Comparison of ENCODE assay signal across 31 cellular contexts in genomic region chr2:66920415-66920814, GRCh38.
"Had no signal": no experiment of that assay in that cellular context is flagged by ENCODE, and none has a peak within 500 bp of the region (broad histone marks: within the 10 kb centered on the region; RNA-seq: fewer than 3 reads in every experiment).

No MANE protein-coding gene starts in this region.

- DNase-seq: activated B cell treated with CpG ODN at 0.5 μM for 24 hours; activated CD4-positive, alpha-beta memory T cell treated with anti-CD3 and anti-CD28 coated beads for 36 hours; activated CD4-positive, alpha-beta T cell treated with anti-CD3 and anti-CD28 coated beads for 4 hours; activated CD4-positive, alpha-beta T cell treated with anti-CD3 and anti-CD28 coated beads, Interleukin-2, amount 10 ng/mL, durations not matched to agents 24 days and 14 days; activated CD4-positive, alpha-beta T cell treated with anti-CD3 and anti-CD28 coated beads, Interleukin-2, amount 50 U/mL, for 1 hour; activated CD4-positive, alpha-beta T cell treated with anti-CD3 and anti-CD28 coated beads, Interleukin-2, amount 50 U/mL, for 4 hours; activated CD4-positive, CD25-positive, alpha-beta regulatory T cell treated with anti-CD3 and anti-CD28 coated beads, Interleukin-2, amount 50 U/mL, for 72 hours; activated CD8-positive, alpha-beta memory T cell treated with anti-CD3 and anti-CD28 coated beads, Interleukin-2, amount 50 U/mL, for 4 hours; activated CD8-positive, alpha-beta T cell treated with anti-CD3 and anti-CD28 coated beads for 36 hours; activated effector memory CD4-positive, alpha-beta T cell treated with anti-CD3 and anti-CD28 coated beads, Interleukin-2, amount 50 U/mL, for 16 hours; activated gamma-delta T cell treated with Interleukin-2 at 50 U/mL for 16 hours; activated naive CD4-positive, alpha-beta T cell; activated naive CD4-positive, alpha-beta T cell treated with anti-CD3 and anti-CD28 coated beads for 36 hours; activated naive CD4-positive, alpha-beta T cell treated with anti-CD3 and anti-CD28 coated beads, Interleukin-2, amount 50 U/mL, for 16 hours; activated naive CD8-positive, alpha-beta T cell treated with anti-CD3 and anti-CD28 coated beads for 36 hours; activated T-cell treated with anti-CD3 and anti-CD28 coated beads for 4 hours; activated T-cell treated with anti-CD3 and anti-CD28 coated beads, Interleukin-2, amount 50 U/mL, for 1 hour; activated T-cell treated with anti-CD3 and anti-CD28 coated beads, Interleukin-2, amount 50 U/mL, for 4 hours; activated T-cell treated with anti-CD3 and anti-CD28 coated beads, Interleukin-2, amount 50 U/mL, for 72 hours; adrenal gland; amniotic stem cell; aorta; body of pancreas; brain microvascular endothelial cell; central memory CD4-positive, alpha-beta T cell; T-helper 2 cell; T-helper 9 cell had no signal

- H3K27me3 ChIP-seq: adrenal gland, body of pancreas, brain microvascular endothelial cell, breast epithelium had no signal

- H3K27ac ChIP-seq: adrenal gland, body of pancreas, brain microvascular endothelial cell, breast epithelium, VCaP had no signal

- H3K9me3 ChIP-seq: adrenal gland, body of pancreas, breast epithelium had no signal

- H3K36me3 ChIP-seq: adrenal gland, brain microvascular endothelial cell, breast epithelium had no signal

- ATAC-seq: activated CD8-positive, alpha-beta T cell treated with anti-CD3 and anti-CD28 coated beads for 36 hours; activated naive CD4-positive, alpha-beta T cell treated with anti-CD3 and anti-CD28 coated beads, Interleukin-2, amount 50 U/mL, for 72 hours; activated T-cell treated with anti-CD3 and anti-CD28 coated beads, Interleukin-2, amount 50 U/mL, for 4 hours; activated T-cell treated with anti-CD3 and anti-CD28 coated beads, Interleukin-2, amount 50 U/mL, for 72 hours; activated T-helper 17 cell treated with anti-CD3 and anti-CD28 coated beads, Interleukin-2, amount 50 U/mL, for 72 hours; body of pancreas had no signal

- H3K4me1 ChIP-seq: adrenal gland, breast epithelium had no signal

- H3K4me3 ChIP-seq: adrenal gland, body of pancreas, breast epithelium had no signal
